Comparison of ENCODE assay signal across 22 cellular contexts in the genomic region with DNA sequence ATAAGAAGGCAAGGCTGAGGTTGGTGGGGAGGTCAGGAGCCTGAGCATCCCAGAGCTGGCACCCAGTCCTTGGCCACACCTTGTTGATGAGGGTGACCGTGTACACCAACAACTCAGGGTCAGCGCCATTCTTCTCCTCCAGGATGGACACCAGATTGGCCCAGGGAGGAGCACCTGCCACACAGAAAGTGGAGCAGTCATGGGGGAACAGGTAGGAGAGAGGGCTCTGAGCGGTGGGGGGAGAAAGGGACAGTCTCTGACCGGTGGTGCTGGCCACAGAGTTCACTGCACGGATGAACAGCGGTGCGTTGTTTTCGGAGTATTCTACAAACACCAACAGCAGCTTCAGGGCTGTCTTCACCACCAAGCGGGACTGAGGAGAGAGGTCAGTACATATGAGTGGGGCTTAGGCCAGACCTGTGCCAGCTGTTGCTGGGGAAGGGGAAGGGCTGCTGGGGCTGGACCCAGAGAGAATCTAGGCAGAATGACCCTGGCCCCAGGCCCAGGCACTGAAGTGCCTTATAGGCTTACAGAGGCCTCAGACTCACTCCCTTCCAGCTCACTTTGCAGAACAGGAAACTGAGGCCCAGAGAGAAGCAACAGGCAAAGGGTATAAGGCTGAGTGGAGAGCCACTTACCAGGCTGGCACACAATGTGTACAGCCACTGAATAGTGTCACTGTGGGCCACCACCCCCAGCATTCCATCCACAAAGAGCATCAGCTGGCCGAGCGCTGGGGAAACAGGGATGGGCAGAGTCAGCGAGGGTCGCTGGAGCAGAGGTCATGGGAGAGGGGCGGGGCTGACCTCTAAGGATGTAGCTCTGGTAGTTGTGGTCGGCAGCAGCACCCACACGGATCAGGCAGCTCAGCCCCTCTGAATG. TPM values are rescaled to one million over a fixed set of nuclear protein-coding genes. Genes with fewer than 3 reads are reported as not detected.
A peak's percentile ranks its signal among the peaks of the same experiment; 100 is the strongest.
DNase-seq lines count a peak whose midpoint lies in the region; ATAC-seq, FAIRE-seq and TF ChIP-seq lines count a peak whose summit lies in the region.
"Had no signal": no experiment of that assay in that cellular context is flagged by ENCODE, and none has a peak within 500 bp of the region (broad histone marks: within the 10 kb centered on the region; RNA-seq: fewer than 3 reads in every experiment).

No MANE protein-coding gene starts in this region.

- TF ChIP-seq POLR2A in H1 (IDR thresholded peaks at IDR 0.05; ENCODE audit: control extremely low read depth in 1 of 2, low read depth in 2 of 2, low read length in 2 of 2) (no peak), gastrocnemius medialis (IDR thresholded peaks at IDR 0.05) (no peak)

- H3K79me1 ChIP-seq in H1 (ENCODE audit: low read depth, low read length) = peaks cover 14% of the 10 kb centered on the region

- CTCF ChIA-PET in H1 (lab: Charles Lee; ENCODE audit: partially characterized antibody) = interaction anchor here (0.6 to 4.6 kb wide), 11 partner anchors 9 to 586 kb away, joined by 3 to 23 read pairs (median 4); a partner anchor contains a TSS

- H3K9me3 Mint-ChIP-seq in activated T-cell treated with anti-CD3 and anti-CD28 coated beads, Interleukin-2, amount 50 U/mL, for 4 hours = no peaks in the 10 kb centered on the region
- H3K9me3 Mint-ChIP-seq: naive thymus-derived CD8-positive, alpha-beta T cell had no signal

- no peak overlapping the region for H4K8ac ChIP-seq in H1 (ENCODE audit: extremely low read depth, insufficient read depth, low read length)

- no peak overlapping the region for H2BK12ac ChIP-seq in H1 (ENCODE audit: low read depth, low read length)

- no peaks in the 10 kb centered on the region for H3K27me3 Mint-ChIP-seq in activated T-cell treated with anti-CD3 and anti-CD28 coated beads, Interleukin-2, amount 50 U/mL, for 4 hours (ENCODE audit: low read depth)
- H3K27me3 Mint-ChIP-seq: memory B cell; naive thymus-derived CD8-positive, alpha-beta T cell had no signal

- H3K9ac ChIP-seq in HUES6 (ENCODE audit: low read length) (no peak overlapping the region), H1 (replicated peaks in 1 of 4; ENCODE audit: extremely low read depth in 1 of 4, low read depth in 3 of 4, low read length in 3 of 4) (no peak overlapping the region; a peak in 1 of 7 replicates)
- H3K9ac ChIP-seq: BLaER1, KMS-11 had no signal

- peaks cover 20% of the 10 kb centered on the region for H3K4me1 Mint-ChIP-seq in activated T-cell treated with anti-CD3 and anti-CD28 coated beads, Interleukin-2, amount 50 U/mL, for 4 hours (ENCODE audit: low read depth)

- H2BK15ac ChIP-seq in H1 (ENCODE audit: low read length) = no peak overlapping the region

- H3K18ac ChIP-seq in H1 (ENCODE audit: extremely low read depth, low read length) = no peak overlapping the region

- in situ Hi-C loops in gastrocnemius medialis (cut with MboI; ENCODE audit: low sequenced_read_pairs in 4 of 4) = no loop called here

- peaks cover 31% of the 10 kb centered on the region for H3K4me1 ChIP-seq in HUES6 (ENCODE audit: control insufficient read depth, insufficient read depth, low read length)
- H3K4me1 ChIP-seq in H1 (replicated peaks in 1 of 4; ENCODE audit: control insufficient read depth in 3 of 4, insufficient read depth in 4 of 4, low read length in 3 of 4) = peaks cover 3 to 8% (median 7%) of the 10 kb centered on the region in 4 experiments; a peak in 6 of 7 replicates
- peaks cover 43 to 44% of the 10 kb centered on the region in 2 donors for H3K4me1 ChIP-seq in gastrocnemius medialis
- H3K4me1 ChIP-seq: vagina had no signal

- peaks cover 0 to 9% of the 10 kb centered on the region in 2 experiments for H4K20me1 ChIP-seq in H1 (replicated peaks in 1 of 2; ENCODE audit: control insufficient read depth in 1 of 2, insufficient read depth in 2 of 2, low read length in 2 of 2)

- H3K36me3 ChIP-seq in HUES6 (ENCODE audit: control insufficient read depth, insufficient read depth, low read length) = peaks cover 52% of the 10 kb centered on the region
- peaks cover 5 to 21% (median 13%) of the 10 kb centered on the region in 4 experiments; a peak in 5 of 8 replicates for H3K36me3 ChIP-seq in H1 (ENCODE audit: control insufficient read depth in 2 of 4, insufficient read depth in 4 of 4, low read length in 3 of 4)
- H3K36me3 ChIP-seq in gastrocnemius medialis = peaks cover 0 to 71% of the 10 kb centered on the region in 2 donors

- no peak overlapping the region for H3K4ac ChIP-seq in H1 (replicated peaks; ENCODE audit: insufficient read length, low read depth, low read length)

- no peak for TF ChIP-seq RAD21 in H1 (IDR thresholded peaks at IDR 0.05 in 1 of 2, conservative IDR thresholded peaks at IDR 0.05 in 1 of 2; ENCODE audit: low read depth in 2 of 2, low read length in 2 of 2)

- ATAC-seq in activated T-cell treated with anti-CD3 and anti-CD28 coated beads, Interleukin-2, amount 50 U/mL, for 4 hours = no peak
- ATAC-seq in gastrocnemius medialis (no peak), HG02623 (IDR thresholded peaks at IDR 0.05; ENCODE audit: unreplicated experiment) (no peak), GM19452 (IDR thresholded peaks at IDR 0.05; ENCODE audit: unreplicated experiment) (no peak)

- H3K4me3 Mint-ChIP-seq in activated T-cell treated with anti-CD3 and anti-CD28 coated beads, Interleukin-2, amount 50 U/mL, for 4 hours = no peak overlapping the region
- H3K4me3 Mint-ChIP-seq: memory B cell; naive thymus-derived CD8-positive, alpha-beta T cell had no signal

- H3K4me2 ChIP-seq in H1 (ENCODE audit: insufficient read depth in 1 of 2, low read depth in 2 of 2, low read length in 2 of 2) = no peak overlapping the region
- H3K4me2 ChIP-seq: A549, BLaER1, hepatocyte, KMS-11 had no signal

- H3K23me2 ChIP-seq in H1 (ENCODE audit: low read depth, low read length) = no peaks in the 10 kb centered on the region

- TF ChIP-seq EP300 in H1 (IDR thresholded peaks at IDR 0.05; ENCODE audit: borderline replicate concordance in 1 of 2, low read depth in 2 of 2, low read length in 2 of 2) = no peak

- no peaks in the 10 kb centered on the region for H3K79me2 ChIP-seq in H1 (ENCODE audit: control insufficient read depth in 1 of 2, insufficient read depth in 2 of 2, low read length in 2 of 2)

- no peak for TF ChIP-seq CTCF in H1 (IDR thresholded peaks at IDR 0.05; ENCODE audit: control extremely low read depth in 1 of 3, insufficient read depth in 1 of 3, low read depth in 1 of 3, low read length in 3 of 3)
- no peak for TF ChIP-seq CTCF in gastrocnemius medialis (IDR thresholded peaks at IDR 0.05 in 4 of 5, conservative IDR thresholded peaks at IDR 0.05 in 1 of 5)

- H4K5ac ChIP-seq in H1 (ENCODE audit: insufficient read length, low read depth, low read length) = no peak overlapping the region

- H2BK20ac ChIP-seq in H1 (ENCODE audit: low read length) = no peak overlapping the region

- H2BK120ac ChIP-seq in H1 (replicated peaks; ENCODE audit: low read depth, low read length) = no peak overlapping the region

- peak overlapping the region; percentile 36; the same call in 1 of the 2 replicates for H3K4me3 ChIP-seq in HUES6 (ENCODE audit: low read depth, low read length)
- no peak overlapping the region for H3K4me3 ChIP-seq in H1 (ENCODE audit: extremely low read depth in 1 of 4, insufficient read depth in 2 of 4, low read depth in 3 of 4, low read length in 4 of 4)
- H3K4me3 ChIP-seq in gastrocnemius medialis = no peak overlapping the region
- H3K4me3 ChIP-seq: A549, BLaER1, hepatocyte, vagina had no signal

- no peak overlapping the region for H2AK5ac ChIP-seq in H1 (ENCODE audit: low read depth, low read length)

- FAIRE-seq in H1 (lab: Jason Lieb, UNC) = no peak
- FAIRE-seq: A549, islet of Langerhans had no signal

- H3K9me3 ChIP-seq in HUES6 (ENCODE audit: control insufficient read depth, insufficient read depth, low read depth, low read length) (no peaks in the 10 kb centered on the region), H1 (ENCODE audit: insufficient read depth in 2 of 2, low read depth in 1 of 2, low read length in 1 of 2) (no peaks in the 10 kb centered on the region), gastrocnemius medialis (no peaks in the 10 kb centered on the region)
- H3K9me3 ChIP-seq: A549, BLaER1, vagina had no signal

- peaks cover 29% of the 10 kb centered on the region for H3K36me3 Mint-ChIP-seq in activated T-cell treated with anti-CD3 and anti-CD28 coated beads, Interleukin-2, amount 50 U/mL, for 4 hours (ENCODE audit: insufficient read depth)

- H2BK5ac ChIP-seq in H1 (ENCODE audit: low read depth, low read length) = peak overlapping the region; percentile 66; the same call in 1 of the 2 replicates

- no peak overlapping the region for H3K56ac ChIP-seq in H1 (replicated peaks; ENCODE audit: insufficient read length, low read depth, low read length)

- H3K23ac ChIP-seq in H1 (ENCODE audit: insufficient read length) = no peak overlapping the region

- no peak overlapping the region for H4K91ac ChIP-seq in H1 (replicated peaks; ENCODE audit: insufficient read length, low read length)

- POLR2A ChIA-PET in H1 (lab: Charles Lee; ENCODE audit: partially characterized antibody) = interaction anchor here (0.8 to 11.2 kb wide), 7 partner anchors 9 to 190 kb away, joined by 3 to 111 read pairs (median 4); a partner anchor contains a TSS

- H3K27ac ChIP-seq in HUES6 (ENCODE audit: low read depth, low read length) (no peak overlapping the region), H1 (ENCODE audit: low read depth, low read length) (no peak overlapping the region), gastrocnemius medialis (peak overlapping the region; percentile 94 to 99 (median 98))
- H3K27ac ChIP-seq: A549, BLaER1, hepatocyte, KMS-11, vagina had no signal

- no peak overlapping the region for H2AFZ ChIP-seq in H1 (ENCODE audit: low read length)
- H2AFZ ChIP-seq: hepatocyte had no signal

- WGBS in H1 (ENCODE audit: extremely low coverage in 1 of 2, insufficient coverage in 1 of 2, insufficient read length in 1 of 2, insufficient replicate concordance in 2 of 2, low coverage in 1 of 2, low lambda C conversion rate in 2 of 2, missing lambda C conversion rate in 1 of 2), 2 experiments = 95% methylated on average over 16 of the region's 16 CpGs; no CpG with 5 or more reads in 1 of the 2 experiments

- peak; percentile 2 for DNase-seq in activated T-cell treated with anti-CD3 and anti-CD28 coated beads, Interleukin-2, amount 50 U/mL, for 4 hours
- DNase-seq in activated T-cell treated with anti-CD3 and anti-CD28 coated beads for 4 hours (no peak), H1 (ENCODE audit: low read depth in 1 of 2, low spot score in 2 of 2) (no peak), gastrocnemius medialis (no peak), NCI-H2171 treated with DMSO at 0.1 percent for 48 hours (lab: John Stamatoyannopoulos, UW) (no peak)
- DNase-seq: activated CD4-positive, alpha-beta T cell treated with anti-CD3 and anti-CD28 coated beads for 48 hours; activated naive CD4-positive, alpha-beta T cell treated with Interleukin-2 at 50 U/mL for 16 hours; DMS 273 treated with DMSO at 0.1 percent for 48 hours; GDM1; naive thymus-derived CD8-positive, alpha-beta T cell; NCI-H1092; stimulated activated CD4-positive, alpha-beta T cell treated with anti-CD3 and anti-CD28 coated beads, Interleukin-4, amount 100 ng/mL, for 1 hour had no signal

- H3K27me3 ChIP-seq in HUES6 (ENCODE audit: control insufficient read depth, insufficient read depth, low read length) (no peaks in the 10 kb centered on the region), H1 (replicated peaks in 1 of 4; ENCODE audit: control insufficient read depth in 3 of 4, extremely low read depth in 1 of 4, insufficient read depth in 3 of 4, low read length in 3 of 4) (no peaks in the 10 kb centered on the region), gastrocnemius medialis (no peaks in the 10 kb centered on the region)
- H3K27me3 ChIP-seq: BLaER1, hepatocyte, vagina had no signal

- H3K14ac ChIP-seq in H1 (ENCODE audit: insufficient read length) = no peak overlapping the region

- intact Hi-C loops in gastrocnemius medialis (cut with DNase I; ENCODE audit: low total_unique reads) = no loop called here

RNA-seq across cellular contexts. Expression of a gene that starts 9.6 kb away (rescaled TPM):
- 10 to 100 TPM; 64.0 to 86.6 (median 70.3) TPM for total RNA-seq in activated T-cell treated with anti-CD3 and anti-CD28 coated beads, Interleukin-2, amount 50 U/mL, for 4 hours
- 55.4 and 60.7 TPM in 2 replicates for total RNA-seq in H1 (2021; fragmentation: NEBNext Ultra II Directional; extraction: Animal tissue kit (Norgen Biotek cat#: 25700))
- polyA plus RNA-seq in H1 (2011; rRNA removed) = 31.3 and 49.1 TPM in 2 replicates
- polyA plus RNA-seq in H1 (2011; cell fraction: cytosol; rRNA removed) = 37.0 TPM
- 265 TPM for polyA plus RNA-seq in H1 (2011; cell fraction: nucleus; rRNA removed)
- 61.4 to 64.9 TPM (median 62.6 TPM) in 4 replicates for polyA plus RNA-seq in H1 (2012, experiment 1 of 2)
- 45.5 TPM for polyA plus RNA-seq in H1 (2012, experiment 2 of 2)
- polyA plus RNA-seq in H1 (2013, experiment 1 of 2) = 52.4 TPM
- 54.1 TPM for polyA plus RNA-seq in H1 (2013, experiment 2 of 2)
- 16.5 and 38.8 TPM in 2 replicates for polyA minus RNA-seq in H1 (2011; rRNA and poly(A)+ RNA removed)
- 17.6 TPM for polyA minus RNA-seq in H1 (2011; cell fraction: cytosol; rRNA and poly(A)+ RNA removed)
- 47.7 TPM for polyA minus RNA-seq in H1 (2011; cell fraction: nucleus; rRNA and poly(A)+ RNA removed)
- total RNA-seq in gastrocnemius medialis = 10 to 100 TPM; 26.3 to 65.3 (median 52.4) TPM

RNA-seq across cellular contexts. Expression of a gene that starts 10.7 kb away (rescaled TPM):
- 100 to 1,000 TPM; 109 to 130 (median 124) TPM for total RNA-seq in activated T-cell treated with anti-CD3 and anti-CD28 coated beads, Interleukin-2, amount 50 U/mL, for 4 hours
- total RNA-seq in H1 (2021; fragmentation: NEBNext Ultra II Directional; extraction: Animal tissue kit (Norgen Biotek cat#: 25700)) = 37.7 and 37.9 TPM in 2 replicates
- 93.9 and 100.0 TPM in 2 replicates for polyA plus RNA-seq in H1 (2011; rRNA removed)
- 76.6 TPM for polyA plus RNA-seq in H1 (2011; cell fraction: cytosol; rRNA removed)
- 66.5 TPM for polyA plus RNA-seq in H1 (2011; cell fraction: nucleus; rRNA removed)
- 42.9 to 57.2 TPM (median 49.6 TPM) in 4 replicates for polyA plus RNA-seq in H1 (2012, experiment 1 of 2)
- 71.1 TPM for polyA plus RNA-seq in H1 (2012, experiment 2 of 2)
- 48.0 TPM for polyA plus RNA-seq in H1 (2013, experiment 1 of 2)
- 59.4 TPM for polyA plus RNA-seq in H1 (2013, experiment 2 of 2)
- polyA minus RNA-seq in H1 (2011; rRNA and poly(A)+ RNA removed) = 43.1 and 48.2 TPM in 2 replicates
- 20.2 TPM for polyA minus RNA-seq in H1 (2011; cell fraction: cytosol; rRNA and poly(A)+ RNA removed)
- polyA minus RNA-seq in H1 (2011; cell fraction: nucleus; rRNA and poly(A)+ RNA removed) = 38.5 TPM
- total RNA-seq in gastrocnemius medialis = 10 to 100 TPM; 14.7 to 35.8 (median 29.2) TPM

RNA-seq across cellular contexts. Expression of a gene that starts 11.1 kb away (rescaled TPM):
- 1 to 10 TPM; 3.2 to 4.0 (median 3.6) TPM for total RNA-seq in activated T-cell treated with anti-CD3 and anti-CD28 coated beads, Interleukin-2, amount 50 U/mL, for 4 hours
- 7.9 and 8.5 TPM in 2 replicates for total RNA-seq in H1 (2021; fragmentation: NEBNext Ultra II Directional; extraction: Animal tissue kit (Norgen Biotek cat#: 25700))
- polyA plus RNA-seq in H1 (2011; rRNA removed) = 8.6 and 11.6 TPM in 2 replicates
- polyA plus RNA-seq in H1 (2011; cell fraction: cytosol; rRNA removed) = 11.7 TPM
- polyA plus RNA-seq in H1 (2011; cell fraction: nucleus; rRNA removed) = 63.5 TPM
- polyA plus RNA-seq in H1 (2012, experiment 1 of 2) = 7.6 to 12.3 TPM (median 10.6 TPM) in 4 replicates
- 4.7 TPM for polyA plus RNA-seq in H1 (2012, experiment 2 of 2)
- 5.2 TPM for polyA plus RNA-seq in H1 (2013, experiment 1 of 2)
- polyA plus RNA-seq in H1 (2013, experiment 2 of 2) = 5.2 TPM
- polyA minus RNA-seq in H1 (2011; rRNA and poly(A)+ RNA removed) = 6.3 and 6.7 TPM in 2 replicates
- polyA minus RNA-seq in H1 (2011; cell fraction: cytosol; rRNA and poly(A)+ RNA removed) = 3.6 TPM
- 12.6 TPM for polyA minus RNA-seq in H1 (2011; cell fraction: nucleus; rRNA and poly(A)+ RNA removed)
- 1 to 10 TPM in 3 of 4 donors, under 1 TPM in 1; 0.61 to 2.0 (median 1.2) TPM for total RNA-seq in gastrocnemius medialis

RNA-seq across cellular contexts. Expression of a gene that starts 38.7 kb away (rescaled TPM):
- 1 to 10 TPM; 5.1 to 5.9 (median 5.3) TPM for total RNA-seq in activated T-cell treated with anti-CD3 and anti-CD28 coated beads, Interleukin-2, amount 50 U/mL, for 4 hours
- 9.2 and 9.6 TPM in 2 replicates for total RNA-seq in H1 (2021; fragmentation: NEBNext Ultra II Directional; extraction: Animal tissue kit (Norgen Biotek cat#: 25700))
- polyA plus RNA-seq in H1 (2011; rRNA removed) = 10.9 and 14.4 TPM in 2 replicates
- 15.4 TPM for polyA plus RNA-seq in H1 (2011; cell fraction: cytosol; rRNA removed)
- 40.6 TPM for polyA plus RNA-seq in H1 (2011; cell fraction: nucleus; rRNA removed)
- 6.7 to 11.8 TPM (median 10.8 TPM) in 4 replicates for polyA plus RNA-seq in H1 (2012, experiment 1 of 2)
- polyA plus RNA-seq in H1 (2012, experiment 2 of 2) = 9.1 TPM
- polyA plus RNA-seq in H1 (2013, experiment 1 of 2) = 5.2 TPM
- polyA plus RNA-seq in H1 (2013, experiment 2 of 2) = 5.0 TPM
- 4.5 and 7.0 TPM in 2 replicates for polyA minus RNA-seq in H1 (2011; rRNA and poly(A)+ RNA removed)
- polyA minus RNA-seq in H1 (2011; cell fraction: cytosol; rRNA and poly(A)+ RNA removed) = 5.1 TPM
- 6.0 TPM for polyA minus RNA-seq in H1 (2011; cell fraction: nucleus; rRNA and poly(A)+ RNA removed)
- total RNA-seq in gastrocnemius medialis = under 1 TPM; 0.09 to 0.55 (median 0.29) TPM
- polyA plus RNA-seq: naive thymus-derived CD8-positive, alpha-beta T cell had no signal

RNA-seq across cellular contexts. Expression of a gene that starts 41.7 kb away (rescaled TPM):
- total RNA-seq in activated T-cell treated with anti-CD3 and anti-CD28 coated beads, Interleukin-2, amount 50 U/mL, for 4 hours = 10 to 100 TPM; 30.0 to 41.6 (median 37.0) TPM
- 7.4 and 7.7 TPM in 2 replicates for total RNA-seq in H1 (2021; fragmentation: NEBNext Ultra II Directional; extraction: Animal tissue kit (Norgen Biotek cat#: 25700))
- polyA plus RNA-seq in H1 (2011; rRNA removed) = 11.1 and 19.8 TPM in 2 replicates
- 11.0 TPM for polyA plus RNA-seq in H1 (2011; cell fraction: cytosol; rRNA removed)
- 51.8 TPM for polyA plus RNA-seq in H1 (2011; cell fraction: nucleus; rRNA removed)
- 5.7 to 10.4 TPM (median 7.0 TPM) in 4 replicates for polyA plus RNA-seq in H1 (2012, experiment 1 of 2)
- 6.4 TPM for polyA plus RNA-seq in H1 (2012, experiment 2 of 2)
- polyA plus RNA-seq in H1 (2013, experiment 1 of 2) = 6.1 TPM
- polyA plus RNA-seq in H1 (2013, experiment 2 of 2) = 4.0 TPM
- polyA minus RNA-seq in H1 (2011; rRNA and poly(A)+ RNA removed) = 6.4 and 9.0 TPM in 2 replicates
- polyA minus RNA-seq in H1 (2011; cell fraction: cytosol; rRNA and poly(A)+ RNA removed) = 17.0 TPM
- polyA minus RNA-seq in H1 (2011; cell fraction: nucleus; rRNA and poly(A)+ RNA removed) = 8.1 TPM
- 10 to 100 TPM in 1 of 4 donors, 1 to 10 TPM in 3; 1.1 to 16.5 (median 2.6) TPM for total RNA-seq in gastrocnemius medialis

Comparison
In these comparisons a context has a peak if more than half of its experiments do, and no peak if none do; other contexts are left out.
1. H3K27ac ChIP-seq: peak in gastrocnemius medialis (4 of 4); none in HUES6 (single experiment) and H1 (single experiment).